Comparison of ENCODE assay signal across 12 cellular contexts in the genomic region with DNA sequence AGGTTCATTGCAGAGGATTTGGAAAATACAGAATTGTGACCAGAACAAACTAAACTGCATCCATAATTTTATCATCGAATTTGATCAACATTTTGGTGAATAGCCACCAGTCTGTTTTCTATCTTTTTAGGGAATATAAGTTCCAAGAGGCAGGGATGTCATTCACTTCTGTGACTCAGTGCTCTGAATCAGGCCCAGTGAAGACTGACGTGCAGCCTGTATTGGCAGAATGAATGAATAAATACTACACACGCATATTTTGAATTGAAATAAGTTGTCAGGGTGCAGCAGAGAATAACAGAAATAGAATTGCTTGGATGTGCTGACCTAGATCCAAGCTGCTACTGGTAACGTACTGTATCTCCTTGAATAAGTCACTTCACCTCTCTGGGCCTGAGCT. TPM values are rescaled to one million over a fixed set of nuclear protein-coding genes. Genes with fewer than 3 reads are reported as not detected.
A peak's percentile ranks its signal among the peaks of the same experiment; 100 is the strongest.
DNase-seq lines count a peak whose midpoint lies in the region; ATAC-seq and TF ChIP-seq lines count a peak whose summit lies in the region.
"Had no signal": no experiment of that assay in that cellular context is flagged by ENCODE, and none has a peak within 500 bp of the region (broad histone marks: within the 10 kb centered on the region; RNA-seq: fewer than 3 reads in every experiment).

No MANE protein-coding gene starts in this region.

- peak; percentile 63 for DNase-seq in IMR-90
- no peak for DNase-seq in endothelial cell (ENCODE audit: low spot score)
- DNase-seq in osteocyte (ENCODE audit: extremely low spot score, unreplicated experiment), result no peak
- no peak for DNase-seq in stimulated activated CD4-positive, alpha-beta T cell treated with anti-CD3 and anti-CD28 coated beads, Interleukin-4, amount 100 ng/mL, for 1 hour
- no peak for DNase-seq in A172 (ENCODE audit: low spot score)
- DNase-seq in NCI-H1417 (lab: John Stamatoyannopoulos, UW), result no peak
- DNase-seq in mucosa of descending colon, result no peak
- DNase-seq: COR-L47, dermis blood vessel endothelial cell, NCI-H2081 had no signal

- H3K9ac ChIP-seq in BLaER1 (no peak overlapping the region), IMR-90 (ENCODE audit: low read depth, low read length) (no peak overlapping the region)

- peak overlapping the region; percentile 92 for H3K4me2 ChIP-seq in BLaER1
- H3K4me2 ChIP-seq in IMR-90 (ENCODE audit: low read depth, low read length), result no peak overlapping the region; the same call in 1 of the 2 replicates

- H2BK20ac ChIP-seq in IMR-90 (ENCODE audit: low read depth, low read length), result 0 out of 2 replicates have a peak overlapping the region, but pooled peaks have one; percentile 65

- TF ChIP-seq CTCF in IMR-90 (conservative IDR thresholded peaks at IDR 0.05; ENCODE audit: low read depth, low read length) (no peak), endothelial cell (IDR thresholded peaks at IDR 0.05; ENCODE audit: unreplicated experiment) (no peak), osteocyte (IDR thresholded peaks at IDR 0.05) (no peak), mucosa of descending colon (IDR thresholded peaks at IDR 0.05) (no peak)

- POLR2A ChIA-PET in IMR-90 (lab: Charles Lee; ENCODE audit: unreplicated experiment), result interaction anchor here (0.6 kb wide), 1 partner anchor 198 kb away, joined by 6 read pairs; no protein-coding TSS in a partner anchor

- intact Hi-C loops in IMR-90 (cut with micrococcal nuclease), result loop anchor here (10.0 kb wide), 1 partner anchor 470 kb away; no protein-coding TSS in a partner anchor
- intact Hi-C loops in mucosa of descending colon (cut with DNase I, micrococcal nuclease), result loop anchor here in 1 of 2 donors (5.0 kb wide), 1 partner anchor 93 kb away; the partner anchor contains the start of gene GSG1

- TF ChIP-seq RAD21 in IMR-90 (IDR thresholded peaks at IDR 0.05; ENCODE audit: low read length), result no peak

- WGBS in IMR-90 (ENCODE audit: extremely low coverage in 2 of 2, insufficient read length in 1 of 2), 2 experiments, result no CpG with 5 or more reads among the region's 4 CpGs

- H4K91ac ChIP-seq in IMR-90 (ENCODE audit: insufficient read depth, low read depth, low read length), result no peak overlapping the region; the same call in 1 of the 2 replicates

- H3K23ac ChIP-seq in IMR-90 (ENCODE audit: low read depth, low read length), result no peak overlapping the region

- no peak overlapping the region; the same call in 1 of the 2 replicates for H3K18ac ChIP-seq in IMR-90 (ENCODE audit: low read depth, low read length)

- H2AFZ ChIP-seq in IMR-90 (replicated peaks; ENCODE audit: low read length, poor library complexity), result no peak overlapping the region

- peak overlapping the region; percentile 36 for H3K14ac ChIP-seq in IMR-90 (replicated peaks; ENCODE audit: low read depth, low read length)

- peak overlapping the region; percentile 79 for H2BK5ac ChIP-seq in IMR-90 (ENCODE audit: low read depth, low read length, poor library complexity, severe bottlenecking)

- H2BK15ac ChIP-seq in IMR-90 (ENCODE audit: low read depth, low read length), result peak overlapping the region; percentile 23; the same call in 1 of the 3 replicates

- no peaks in the 10 kb centered on the region for H3K36me3 Mint-ChIP-seq in endothelial cell (ENCODE audit: low read depth, unreplicated experiment)
- H3K36me3 Mint-ChIP-seq in osteocyte (ENCODE audit: unreplicated experiment), result no peaks in the 10 kb centered on the region
- H3K36me3 Mint-ChIP-seq: natural killer cell treated with Interleukin-12 subunit alpha and Interleukin-12 subunit beta and Interleukin-15 and Interleukin-18, amount 100 ng/mL, for 72 hours had no signal

- in situ Hi-C loops in IMR-90 (cut with MboI; ENCODE audit: low sequenced_read_pairs), result no loop called here

- peaks cover 0 to 22% of the 10 kb centered on the region in 2 experiments; a peak in 3 of 4 replicates for H3K79me1 ChIP-seq in IMR-90 (ENCODE audit: low read depth in 1 of 2, low read length in 2 of 2)

- dilution Hi-C loops in IMR-90 (cut with HindIII; ENCODE audit: low sequenced_read_pairs, unreplicated experiment), result no loop called here

- TF ChIP-seq POLR2A in IMR-90 (IDR thresholded peaks at IDR 0.05; ENCODE audit: low read depth, low read length), result no peak

- H3K36me3 ChIP-seq in BLaER1 (no peaks in the 10 kb centered on the region), IMR-90 (ENCODE audit: control insufficient read depth, insufficient read depth, low read length) (no peaks in the 10 kb centered on the region), mucosa of descending colon (ENCODE audit: low read depth) (no peaks in the 10 kb centered on the region)

- H3K4me3 Mint-ChIP-seq in endothelial cell (ENCODE audit: unreplicated experiment) (no peak overlapping the region), osteocyte (ENCODE audit: unreplicated experiment) (no peak overlapping the region)
- H3K4me3 Mint-ChIP-seq: natural killer cell treated with Interleukin-12 subunit alpha and Interleukin-12 subunit beta and Interleukin-15 and Interleukin-18, amount 100 ng/mL, for 72 hours had no signal

- H3K9me3 Mint-ChIP-seq in endothelial cell (ENCODE audit: unreplicated experiment) (no peaks in the 10 kb centered on the region), osteocyte (ENCODE audit: unreplicated experiment) (no peaks in the 10 kb centered on the region)
- H3K9me3 Mint-ChIP-seq: natural killer cell treated with Interleukin-12 subunit alpha and Interleukin-12 subunit beta and Interleukin-15 and Interleukin-18, amount 100 ng/mL, for 72 hours had no signal

- peaks cover 71% of the 10 kb centered on the region for H3K4me1 Mint-ChIP-seq in endothelial cell (ENCODE audit: unreplicated experiment)
- H3K4me1 Mint-ChIP-seq in osteocyte (ENCODE audit: unreplicated experiment), result peaks cover 69% of the 10 kb centered on the region

- no peak overlapping the region for H3K56ac ChIP-seq in IMR-90 (ENCODE audit: extremely low read depth, insufficient read depth, low read length)

- H2BK120ac ChIP-seq in IMR-90 (ENCODE audit: low read depth, low read length), result no peak overlapping the region; the same call in 1 of the 2 replicates

- H4K20me1 ChIP-seq in BLaER1 (no peaks in the 10 kb centered on the region), IMR-90 (ENCODE audit: insufficient read depth, low read length) (peaks cover 8% of the 10 kb centered on the region)

- no TSS peak for BruUV-seq in IMR-90 (replicated peaks; lab: Mats Ljungman, UMichigan)

- H3K4me1 ChIP-seq in BLaER1, result peaks cover 67% of the 10 kb centered on the region
- H3K4me1 ChIP-seq in IMR-90 (ENCODE audit: control insufficient read depth, insufficient read depth, low read length), result peaks cover 20% of the 10 kb centered on the region
- H3K4me1 ChIP-seq in mucosa of descending colon (ENCODE audit: low read depth), result peaks cover 22% of the 10 kb centered on the region

- no peak overlapping the region for H3K4me3 ChIP-seq in BLaER1
- H3K4me3 ChIP-seq in IMR-90 (ENCODE audit: insufficient read depth, low read depth, low read length), result no peak overlapping the region
- H3K4me3 ChIP-seq in mucosa of descending colon, result no peak overlapping the region

- H3K27ac Mint-ChIP-seq in endothelial cell (ENCODE audit: unreplicated experiment) (peak overlapping the region; percentile 57), osteocyte (ENCODE audit: unreplicated experiment) (peak overlapping the region; percentile 95)

- H4K8ac ChIP-seq in IMR-90 (ENCODE audit: low read depth in 2 of 2, low read length in 2 of 2), result no peak overlapping the region

- no peak overlapping the region for H3K27ac ChIP-seq in BLaER1
- H3K27ac ChIP-seq in IMR-90 (ENCODE audit: insufficient read depth, low read length), result no peak overlapping the region

- H3K9me3 ChIP-seq in BLaER1, result no peaks in the 10 kb centered on the region
- no peaks in the 10 kb centered on the region for H3K9me3 ChIP-seq in IMR-90 (ENCODE audit: control insufficient read depth, insufficient read depth, low read length)
- no peaks in the 10 kb centered on the region for H3K9me3 ChIP-seq in mucosa of descending colon

- H3K4ac ChIP-seq in IMR-90 (ENCODE audit: low read depth, low read length), result 0 out of 2 replicates have a peak overlapping the region, but pooled peaks have one; percentile 3

- H3K27me3 Mint-ChIP-seq in endothelial cell (ENCODE audit: unreplicated experiment) (peaks cover 10% of the 10 kb centered on the region), osteocyte (ENCODE audit: unreplicated experiment) (no peaks in the 10 kb centered on the region)

- H2AK9ac ChIP-seq in IMR-90 (replicated peaks; ENCODE audit: low read depth, low read length, poor library complexity), result no peak overlapping the region

- peaks cover 11% of the 10 kb centered on the region for H3K9me1 ChIP-seq in IMR-90 (ENCODE audit: insufficient read depth, low read length)

- CTCF ChIA-PET in IMR-90 (lab: Yijun Ruan, JAX), result interaction anchor here (1.7 kb wide), 2 partner anchors 15 to 17 kb away, joined by 5 to 6 read pairs; no protein-coding TSS in a partner anchor

- H3K27me3 ChIP-seq in BLaER1, result no peaks in the 10 kb centered on the region
- H3K27me3 ChIP-seq in IMR-90 (ENCODE audit: control insufficient read depth, insufficient read depth, low read length), result no peaks in the 10 kb centered on the region

- no peak overlapping the region for H4K5ac ChIP-seq in IMR-90 (ENCODE audit: low read depth, low read length)

- H2AK5ac ChIP-seq in IMR-90 (ENCODE audit: low read depth, low read length), result peak overlapping the region; percentile 64; the same call in 1 of the 2 replicates

- ATAC-seq in IMR-90 (ENCODE audit: low read depth), result no peak
- no peak for ATAC-seq in mucosa of descending colon

TF ChIP-seq in IMR-90, 13 proteins besides CTCF, POLR2A, EP300 and RAD21 (continues in another document):
- TF ChIP-seq ELK1 (IDR thresholded peaks at IDR 0.05; ENCODE audit: borderline replicate concordance, low read depth, low read length) (no peak), MAFK (IDR thresholded peaks at IDR 0.05; ENCODE audit: low read depth, low read length) (no peak), RCOR1 (IDR thresholded peaks at IDR 0.05; ENCODE audit: insufficient replicate concordance, low read length) (no peak), BHLHE40 (IDR thresholded peaks at IDR 0.05; ENCODE audit: low read depth, low read length) (no peak)

RNA-seq across cellular contexts. Expression of gene EMP1, which starts 1.3 kb away (rescaled TPM):
- total RNA-seq in IMR-90 (2012; rRNA removed), result 137 and 570 TPM in 2 replicates
- 106 and 201 TPM in 2 replicates for polyA plus RNA-seq in IMR-90 (2012; rRNA removed)
- polyA plus RNA-seq in IMR-90 (2012; cell fraction: cytosol; rRNA removed), result 69.6 and 82.0 TPM in 2 replicates
- polyA plus RNA-seq in IMR-90 (2012; cell fraction: nucleus; rRNA removed; ENCODE audit: low replicate concordance), result 81.8 and 230 TPM in 2 replicates
- total RNA-seq in endothelial cell (ENCODE audit: unreplicated experiment), result 273 TPM
- total RNA-seq in osteocyte, result 163 and 170 TPM in 2 replicates
- total RNA-seq in A172 (2014; rRNA removed; shearing (Covaris generic)), result 28.7 and 41.0 TPM in 2 replicates
- 100 to 1,000 TPM; 245 to 680 (median 667) TPM for total RNA-seq in mucosa of descending colon
